16 cellular contexts compared by ENCODE assay signal in genomic region chr6:148824960-148825359, GRCh38.
A peak's percentile ranks its signal among the peaks of the same experiment; 100 is the strongest.
DNase-seq lines count a peak whose midpoint lies in the region; ATAC-seq and TF ChIP-seq lines count a peak whose summit lies in the region.
"Had no signal": no experiment of that assay in that cellular context is flagged by ENCODE, and none has a peak within 500 bp of the region (broad histone marks: within the 10 kb centered on the region; RNA-seq: fewer than 3 reads in every experiment).

No MANE protein-coding gene starts in this region.

- CTCF ChIA-PET in MCF 10A (lab: Yijun Ruan, JAX) = interaction anchor here (0.6 to 1.2 kb wide), 2 partner anchors 24 to 123 kb away, joined by 3 read pairs; no protein-coding TSS in a partner anchor

- intact Hi-C loops in CD14-positive monocyte (cut with micrococcal nuclease) (no loop called here), MCF 10A (cut with micrococcal nuclease) (no loop called here)

- no peak for TF ChIP-seq CTCF in CD14-positive monocyte (IDR thresholded peaks at IDR 0.05)
- no peak for TF ChIP-seq CTCF in MCF 10A (IDR thresholded peaks at IDR 0.05; ENCODE audit: unreplicated experiment)

- no peaks in the 10 kb centered on the region for H3K36me3 Mint-ChIP-seq in T-helper 2 cell treated with Interferon-gamma antibody and Interleukin-4, amounts not matched to agents 5 μg/mL and 100 μg/mL, for 36 hours (ENCODE audit: low read depth)
- H3K36me3 Mint-ChIP-seq in activated T-helper 17 cell treated with anti-CD3 and anti-CD28 coated beads, Interleukin-2, amount 50 U/mL, for 72 hours (ENCODE audit: low read depth) = no peaks in the 10 kb centered on the region
- H3K36me3 Mint-ChIP-seq in stimulated activated naive B cell treated with anti-CD40 and anti-IgM and Interleukin-4, amounts not matched to agents 10 μg/mL and 1 μg/mL and 100 μg/mL, for 72 hours = peaks cover 5 to 10% of the 10 kb centered on the region in 2 donors
- no peaks in the 10 kb centered on the region for H3K36me3 Mint-ChIP-seq in CD14-positive monocyte
- no peaks in the 10 kb centered on the region for H3K36me3 Mint-ChIP-seq in MCF 10A (ENCODE audit: insufficient read depth, unreplicated experiment)

- H3K4me3 Mint-ChIP-seq in T-helper 2 cell treated with Interferon-gamma antibody and Interleukin-4, amounts not matched to agents 5 μg/mL and 100 μg/mL, for 36 hours = no peak overlapping the region
- no peak overlapping the region for H3K4me3 Mint-ChIP-seq in activated T-helper 17 cell treated with anti-CD3 and anti-CD28 coated beads, Interleukin-2, amount 50 U/mL, for 72 hours
- H3K4me3 Mint-ChIP-seq in stimulated activated naive B cell treated with anti-CD40 and anti-IgM and Interleukin-4, amounts not matched to agents 10 μg/mL and 1 μg/mL and 100 μg/mL, for 72 hours = no peak overlapping the region
- H3K4me3 Mint-ChIP-seq in CD14-positive monocyte (no peak overlapping the region), MCF 10A (ENCODE audit: unreplicated experiment) (no peak overlapping the region)
- H3K4me3 Mint-ChIP-seq: B cell; CD4-positive, alpha-beta T cell; H9; HFFc6 had no signal

- no peak for DNase-seq in T-helper 2 cell treated with Interferon-gamma antibody and Interleukin-4, amounts not matched to agents 5 μg/mL and 100 μg/mL, for 36 hours (ENCODE audit: low spot score)
- DNase-seq in T-helper 2 cell (no peak), CD14-positive monocyte (ENCODE audit: low spot score) (no peak), MCF 10A (ENCODE audit: unreplicated experiment) (no peak)
- no peak for DNase-seq in stimulated activated naive B cell treated with anti-CD40 and anti-IgM and Interleukin-4, amounts not matched to agents 10 μg/mL and 1 μg/mL and 100 μg/mL, for 72 hours
- DNase-seq: Calu3; CD4-positive, alpha-beta T cell; COR-L47; DMS153; DND-41; GM23248; H9; HFFc6 had no signal

- peak overlapping the region; percentile 5 for H3K27ac Mint-ChIP-seq in T-helper 2 cell treated with Interferon-gamma antibody and Interleukin-4, amounts not matched to agents 5 μg/mL and 100 μg/mL, for 36 hours
- peak overlapping the region; percentile 10 for H3K27ac Mint-ChIP-seq in activated T-helper 17 cell treated with anti-CD3 and anti-CD28 coated beads, Interleukin-2, amount 50 U/mL, for 72 hours
- H3K27ac Mint-ChIP-seq in stimulated activated naive B cell treated with anti-CD40 and anti-IgM and Interleukin-4, amounts not matched to agents 10 μg/mL and 1 μg/mL and 100 μg/mL, for 72 hours = no peak overlapping the region
- H3K27ac Mint-ChIP-seq in CD14-positive monocyte (peak overlapping the region in 1 of 7 donors; percentile 4), MCF 10A (ENCODE audit: low read depth, unreplicated experiment) (no peak overlapping the region)
- H3K27ac Mint-ChIP-seq: B cell; CD4-positive, alpha-beta T cell; H9; HFFc6 had no signal

- no TSS peak for BruUV-seq in MCF 10A (replicated peaks; lab: Mats Ljungman, UMichigan)

- POLR2A ChIA-PET in MCF 10A (lab: Yijun Ruan, JAX) = no interaction called here

- H3K4me1 Mint-ChIP-seq in T-helper 2 cell treated with Interferon-gamma antibody and Interleukin-4, amounts not matched to agents 5 μg/mL and 100 μg/mL, for 36 hours (ENCODE audit: low read depth) = no peaks in the 10 kb centered on the region
- H3K4me1 Mint-ChIP-seq in activated T-helper 17 cell treated with anti-CD3 and anti-CD28 coated beads, Interleukin-2, amount 50 U/mL, for 72 hours = peaks cover 20% of the 10 kb centered on the region
- peaks cover 34 to 51% of the 10 kb centered on the region in 2 donors for H3K4me1 Mint-ChIP-seq in stimulated activated naive B cell treated with anti-CD40 and anti-IgM and Interleukin-4, amounts not matched to agents 10 μg/mL and 1 μg/mL and 100 μg/mL, for 72 hours
- H3K4me1 Mint-ChIP-seq in CD14-positive monocyte (peaks cover 7% of the 10 kb centered on the region), MCF 10A (ENCODE audit: insufficient read depth, unreplicated experiment) (peaks cover 13% of the 10 kb centered on the region)

- peaks cover 29% of the 10 kb centered on the region for H3K27me3 Mint-ChIP-seq in T-helper 2 cell treated with Interferon-gamma antibody and Interleukin-4, amounts not matched to agents 5 μg/mL and 100 μg/mL, for 36 hours (ENCODE audit: low read depth)
- no peaks in the 10 kb centered on the region for H3K27me3 Mint-ChIP-seq in activated T-helper 17 cell treated with anti-CD3 and anti-CD28 coated beads, Interleukin-2, amount 50 U/mL, for 72 hours
- H3K27me3 Mint-ChIP-seq in stimulated activated naive B cell treated with anti-CD40 and anti-IgM and Interleukin-4, amounts not matched to agents 10 μg/mL and 1 μg/mL and 100 μg/mL, for 72 hours = no peaks in the 10 kb centered on the region
- H3K27me3 Mint-ChIP-seq in CD14-positive monocyte (ENCODE audit: low read depth in 3 of 3) (peaks cover 4 to 8% (median 6%) of the 10 kb centered on the region in 3 donors), MCF 10A (ENCODE audit: insufficient read depth, unreplicated experiment) (no peaks in the 10 kb centered on the region)
- H3K27me3 Mint-ChIP-seq: B cell; CD4-positive, alpha-beta T cell had no signal

- peaks cover 5% of the 10 kb centered on the region for H3K9me3 Mint-ChIP-seq in T-helper 2 cell treated with Interferon-gamma antibody and Interleukin-4, amounts not matched to agents 5 μg/mL and 100 μg/mL, for 36 hours
- no peaks in the 10 kb centered on the region for H3K9me3 Mint-ChIP-seq in activated T-helper 17 cell treated with anti-CD3 and anti-CD28 coated beads, Interleukin-2, amount 50 U/mL, for 72 hours
- peaks cover 5 to 6% of the 10 kb centered on the region in 2 donors for H3K9me3 Mint-ChIP-seq in stimulated activated naive B cell treated with anti-CD40 and anti-IgM and Interleukin-4, amounts not matched to agents 10 μg/mL and 1 μg/mL and 100 μg/mL, for 72 hours
- H3K9me3 Mint-ChIP-seq in CD14-positive monocyte (peaks cover 0 to 4% (median 3%) of the 10 kb centered on the region in 7 donors), MCF 10A (ENCODE audit: unreplicated experiment) (no peaks in the 10 kb centered on the region)
- H3K9me3 Mint-ChIP-seq: CD4-positive, alpha-beta T cell; HFFc6 had no signal

- ATAC-seq in activated T-helper 17 cell treated with anti-CD3 and anti-CD28 coated beads, Interleukin-2, amount 50 U/mL, for 72 hours (replicated peaks) = peak; percentile 83
- ATAC-seq in stimulated activated naive B cell treated with anti-CD40 and anti-IgM and Interleukin-4, amounts not matched to agents 10 μg/mL and 1 μg/mL and 100 μg/mL, for 72 hours (replicated peaks) = peak; percentile 34 to 52
- ATAC-seq: HCT116 had no signal

Comparison
In these comparisons a context has a peak if more than half of its experiments do, and no peak if none do; other contexts are left out.
1. H3K27ac Mint-ChIP-seq: peak in T-helper 2 cell treated with Interferon-gamma antibody and Interleukin-4, amounts not matched to agents 5 μg/mL and 100 μg/mL, for 36 hours (single experiment) and activated T-helper 17 cell treated with anti-CD3 and anti-CD28 coated beads, Interleukin-2, amount 50 U/mL, for 72 hours (single experiment); none in stimulated activated naive B cell treated with anti-CD40 and anti-IgM and Interleukin-4, amounts not matched to agents 10 μg/mL and 1 μg/mL and 100 μg/mL, for 72 hours (single experiment) and MCF 10A (single experiment).